ENCODE assay signal across 12 cellular contexts in the genomic region with DNA sequence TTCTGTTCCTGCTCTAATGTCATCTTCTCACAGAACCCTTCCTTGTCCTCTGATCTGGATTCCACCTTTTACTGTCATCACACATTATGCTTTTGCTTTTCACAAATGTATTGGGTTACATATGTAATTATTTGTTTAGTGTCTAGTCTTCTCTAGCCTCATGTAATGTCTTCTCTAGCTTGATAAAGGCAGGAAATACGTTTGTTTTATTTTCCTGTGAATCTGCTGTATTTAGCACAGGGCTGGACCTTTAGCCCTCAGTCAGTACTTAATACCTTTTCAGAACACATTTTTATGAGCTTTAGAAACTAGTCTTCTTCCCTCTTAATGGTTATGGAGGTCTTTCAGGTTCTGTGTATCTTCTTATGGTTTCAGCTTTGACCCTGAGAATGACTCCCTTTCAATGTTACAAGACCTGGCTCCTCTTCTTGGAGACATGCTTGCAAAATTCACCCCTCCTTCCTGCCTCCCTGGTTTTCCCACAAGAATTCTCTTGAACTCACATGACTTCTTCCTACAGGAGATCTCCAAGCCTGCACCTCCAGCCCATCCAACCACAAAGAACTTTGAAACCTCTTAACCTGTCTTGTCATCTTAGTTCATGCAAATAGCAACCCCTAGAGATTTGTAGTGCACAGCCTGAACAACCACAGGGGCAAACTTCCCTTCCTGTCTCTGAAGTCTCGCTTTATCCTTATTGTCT.
DNase-seq lines count a peak whose midpoint lies in the region; ATAC-seq and TF ChIP-seq lines count a peak whose summit lies in the region.
"Had no signal": no experiment of that assay in that cellular context is flagged by ENCODE, and none has a peak within 500 bp of the region (broad histone marks: within the 10 kb centered on the region; RNA-seq: fewer than 3 reads in every experiment).

No MANE protein-coding gene starts in this region.

- H3K4me3 ChIP-seq in SU-DHL-6 (ENCODE audit: insufficient read depth, low read length, poor library complexity, severe bottlenecking): peak overlapping the region; percentile 34
- H3K4me3 ChIP-seq: stomach had no signal

- peaks cover 45% of the 10 kb centered on the region for H3F3A ChIP-seq in SU-DHL-6 (ENCODE audit: insufficient read depth)

- no peaks in the 10 kb centered on the region for H3K27me3 ChIP-seq in SU-DHL-6 (ENCODE audit: low read length)
- no peaks in the 10 kb centered on the region for H3K27me3 ChIP-seq in foreskin keratinocyte
- H3K27me3 ChIP-seq: stomach had no signal

- H3K27ac ChIP-seq in SU-DHL-6 (ENCODE audit: low read depth, low read length): peak overlapping the region; percentile 97
- H3K27ac ChIP-seq in caudate nucleus (ENCODE audit: low read depth, low read length): no peak overlapping the region
- H3K27ac ChIP-seq in foreskin keratinocyte: no peak overlapping the region
- H3K27ac ChIP-seq: stomach had no signal

- H3K79me2 ChIP-seq in SU-DHL-6 (ENCODE audit: insufficient read depth, low read length): no peaks in the 10 kb centered on the region

- H3K9me2 ChIP-seq in SU-DHL-6 (replicated peaks; ENCODE audit: insufficient read depth, low read length): no peaks in the 10 kb centered on the region

- peak overlapping the region; percentile 55 for H3K9ac ChIP-seq in SU-DHL-6 (ENCODE audit: low read length)

- H3K36me3 ChIP-seq in SU-DHL-6 (ENCODE audit: low read length): no peaks in the 10 kb centered on the region; the same call in 1 of the 2 replicates
- H3K36me3 ChIP-seq: stomach had no signal

- no peaks in the 10 kb centered on the region for H4K20me1 ChIP-seq in SU-DHL-6 (ENCODE audit: low read depth, low read length)

- no peaks in the 10 kb centered on the region for H3K9me3 ChIP-seq in SU-DHL-6 (ENCODE audit: insufficient read depth, low read length)
- H3K9me3 ChIP-seq: stomach had no signal

- H3K4me2 ChIP-seq in SU-DHL-6 (ENCODE audit: low read depth, low read length, poor library complexity, severe bottlenecking): peak overlapping the region; percentile 78

- H2AFZ ChIP-seq in SU-DHL-6 (ENCODE audit: low read depth, low read length, severe bottlenecking): no peak overlapping the region

- ATAC-seq in GM18520 (IDR thresholded peaks at IDR 0.05; ENCODE audit: unreplicated experiment): peak; percentile 78
- peak; percentile 84 for ATAC-seq in GM21423 (IDR thresholded peaks at IDR 0.05; ENCODE audit: unreplicated experiment)
- ATAC-seq in HG03097 (IDR thresholded peaks at IDR 0.05; ENCODE audit: low FRiP score, unreplicated experiment): peak; percentile 86
- ATAC-seq in foreskin keratinocyte: no peak

- H3K4me1 ChIP-seq in foreskin keratinocyte: no peaks in the 10 kb centered on the region

- TF ChIP-seq CTCF in SU-DHL-6 (IDR thresholded peaks at IDR 0.05; ENCODE audit: insufficient read depth, low read length, poor library complexity, severe bottlenecking) (no peak), foreskin keratinocyte (conservative IDR thresholded peaks at IDR 0.05) (no peak)

- DNase-seq in caudate nucleus (lab: John Stamatoyannopoulos, UW) (no peak), C1 segment of cervical spinal cord (lab: John Stamatoyannopoulos, UW) (no peak), SHP77 treated with DMSO at 0.1 percent for 48 hours (lab: John Stamatoyannopoulos, UW) (no peak), foreskin keratinocyte (no peak)
- DNase-seq: activated CD8-positive, alpha-beta memory T cell treated with anti-CD3 and anti-CD28 coated beads, Interleukin-2, amount 50 U/mL, for 4 hours; mesenchymal stem cell; NCI-H187 treated with DMSO at 0.1 percent for 48 hours; stomach had no signal
